In genomic region chr16:66581246-66581952, GRCh38 we compare ENCODE assay signal across 19 cellular contexts. TPM values are rescaled to one million over a fixed set of nuclear protein-coding genes. Genes with fewer than 3 reads are reported as not detected.
DNase-seq lines count a peak whose midpoint lies in the region; ATAC-seq, FAIRE-seq and TF ChIP-seq lines count a peak whose summit lies in the region.
"Had no signal": no experiment of that assay in that cellular context is flagged by ENCODE, and none has a peak within 500 bp of the region (broad histone marks: within the 10 kb centered on the region; RNA-seq: fewer than 3 reads in every experiment).

No MANE protein-coding gene starts in this region.

- no peaks in the 10 kb centered on the region for H3K79me2 ChIP-seq in astrocyte (ENCODE audit: insufficient read depth, low read length)

- H3K36me3 Mint-ChIP-seq in astrocyte (ENCODE audit: low read depth, unreplicated experiment) = no peaks in the 10 kb centered on the region
- H3K36me3 Mint-ChIP-seq: activated naive CD8-positive, alpha-beta T cell treated with anti-CD3 and anti-CD28 coated beads for 36 hours; natural killer cell treated with Interleukin-12 subunit alpha and Interleukin-12 subunit beta and Interleukin-15 and Interleukin-18, amount 100 ng/mL, for 72 hours had no signal

- peaks cover 30% of the 10 kb centered on the region for H3K27me3 Mint-ChIP-seq in astrocyte (ENCODE audit: low read depth, unreplicated experiment)

- 77 to 80% (median 80%) methylated on average over 3 of the region's 3 CpGs for WGBS in psoas muscle, 3 donors
- 77 to 89% methylated on average over 3 of the region's 3 CpGs for WGBS in testis, 2 donors

- peak overlapping the region; percentile 50 for H3K4me2 ChIP-seq in astrocyte (ENCODE audit: low read length)

- H3K27ac Mint-ChIP-seq in astrocyte (ENCODE audit: unreplicated experiment) = peak overlapping the region; percentile 81
- H3K27ac Mint-ChIP-seq: activated CD8-positive, alpha-beta T cell treated with anti-CD3 and anti-CD28 coated beads, Interleukin-2, amount 10 ng/mL, durations not matched to agents 7 days and 5 days; activated naive CD8-positive, alpha-beta T cell treated with anti-CD3 and anti-CD28 coated beads for 36 hours; activated T-cell treated with anti-CD3 and anti-CD28 coated beads, Interleukin-2, amount 50 U/mL, for 72 hours; natural killer cell treated with Interleukin-12 subunit alpha and Interleukin-12 subunit beta and Interleukin-15 and Interleukin-18, amount 100 ng/mL, for 72 hours; T-helper 17 cell had no signal

- H3K9me3 ChIP-seq in astrocyte (ENCODE audit: insufficient read depth, low read depth, low read length) (no peaks in the 10 kb centered on the region), psoas muscle (no peaks in the 10 kb centered on the region), uterus (no peaks in the 10 kb centered on the region), testis (no peaks in the 10 kb centered on the region)

- H3K4me1 ChIP-seq in astrocyte (ENCODE audit: insufficient read depth, low read length) (peaks cover 29% of the 10 kb centered on the region), psoas muscle (peaks cover 32% of the 10 kb centered on the region), uterus (no peaks in the 10 kb centered on the region), testis (peaks cover 6% of the 10 kb centered on the region)

- in situ Hi-C loops in Caki2 (cut with HindIII; ENCODE audit: low pct_unique_long_range_greater_than_20kb, low sequenced_read_pairs) = no loop called here

- ATAC-seq in psoas muscle (no peak), left colon (no peak)
- ATAC-seq: activated CD8-positive, alpha-beta T cell treated with anti-CD3 and anti-CD28 coated beads, Interleukin-2, amount 10 ng/mL, durations not matched to agents 7 days and 5 days; activated T-cell treated with anti-CD3 and anti-CD28 coated beads, Interleukin-2, amount 50 U/mL, for 72 hours; effector memory CD8-positive, alpha-beta T cell; natural killer cell treated with Interleukin-12 subunit alpha and Interleukin-12 subunit beta and Interleukin-15 and Interleukin-18, amount 100 ng/mL, for 72 hours; T-helper 17 cell had no signal

- H3K36me3 ChIP-seq in astrocyte (ENCODE audit: insufficient read depth, low read length) = no peaks in the 10 kb centered on the region
- H3K36me3 ChIP-seq in psoas muscle (ENCODE audit: insufficient read depth in 1 of 2, low read depth in 1 of 2) = no peaks in the 10 kb centered on the region
- no peaks in the 10 kb centered on the region for H3K36me3 ChIP-seq in uterus
- H3K36me3 ChIP-seq in testis (ENCODE audit: low read depth, missing control alignments) = no peaks in the 10 kb centered on the region

- H3K27me3 ChIP-seq in astrocyte (ENCODE audit: insufficient read depth, low read length) = peaks cover 17% of the 10 kb centered on the region
- peaks cover 1 to 29% (median 3%) of the 10 kb centered on the region in 3 donors for H3K27me3 ChIP-seq in psoas muscle (ENCODE audit: insufficient read depth in 3 of 3, low read length in 2 of 3)
- peaks cover 0 to 7% of the 10 kb centered on the region in 2 donors for H3K27me3 ChIP-seq in uterus
- no peaks in the 10 kb centered on the region for H3K27me3 ChIP-seq in testis

- H4K20me1 ChIP-seq in astrocyte (ENCODE audit: insufficient read depth, low read length) = no peaks in the 10 kb centered on the region

- peak overlapping the region; percentile 21 for H3K27ac ChIP-seq in astrocyte (ENCODE audit: low read depth, low read length)
- H3K27ac ChIP-seq in psoas muscle = peak overlapping the region; percentile 32
- no peak overlapping the region for H3K27ac ChIP-seq in uterus
- H3K27ac ChIP-seq in testis = no peak overlapping the region
- H3K27ac ChIP-seq: foreskin keratinocyte had no signal

- intact Hi-C loops in psoas muscle (cut with DNase I) (loop anchor here in 1 of 2 donors (10.0 kb wide), 1 partner anchor 107 kb away; no protein-coding TSS in a partner anchor), left colon (cut with DNase I, micrococcal nuclease) (no loop called here), uterus (cut with DNase I; ENCODE audit: low total_unique reads) (no loop called here), testis (cut with DNase I; ENCODE audit: low total_unique reads) (no loop called here)

- peak overlapping the region; percentile 48 for H2AFZ ChIP-seq in astrocyte (ENCODE audit: low read depth, low read length)

- no peak for FAIRE-seq in astrocyte (lab: Jason Lieb, UNC)

- peaks cover 14% of the 10 kb centered on the region for H3K4me1 Mint-ChIP-seq in astrocyte (ENCODE audit: low read depth, unreplicated experiment)

- H3K9ac ChIP-seq in astrocyte (ENCODE audit: low read length) = peak overlapping the region; percentile 7

- TF ChIP-seq CTCF in astrocyte (IDR thresholded peaks at IDR 0.05; ENCODE audit: insufficient read depth, low read depth, low read length) (no peak), psoas muscle (IDR thresholded peaks at IDR 0.05) (no peak), uterus (IDR thresholded peaks at IDR 0.05) (no peak), testis (IDR thresholded peaks at IDR 0.05) (no peak)

- H3K4me3 ChIP-seq in astrocyte (ENCODE audit: insufficient read depth, low read depth, low read length) = no peak overlapping the region
- no peak overlapping the region for H3K4me3 ChIP-seq in psoas muscle
- H3K4me3 ChIP-seq in uterus = no peak overlapping the region
- H3K4me3 ChIP-seq in testis = no peak overlapping the region

- no peak for TF ChIP-seq POLR2A in uterus (IDR thresholded peaks at IDR 0.05)
- no peak for TF ChIP-seq POLR2A in testis (IDR thresholded peaks at IDR 0.05)

- H3K4me3 Mint-ChIP-seq in astrocyte (ENCODE audit: unreplicated experiment) = no peak overlapping the region
- H3K4me3 Mint-ChIP-seq: activated CD8-positive, alpha-beta T cell treated with anti-CD3 and anti-CD28 coated beads, Interleukin-2, amount 10 ng/mL, durations not matched to agents 7 days and 5 days; activated naive CD8-positive, alpha-beta T cell treated with anti-CD3 and anti-CD28 coated beads for 36 hours; activated T-cell treated with anti-CD3 and anti-CD28 coated beads, Interleukin-2, amount 50 U/mL, for 72 hours; effector memory CD8-positive, alpha-beta T cell; natural killer cell treated with Interleukin-12 subunit alpha and Interleukin-12 subunit beta and Interleukin-15 and Interleukin-18, amount 100 ng/mL, for 72 hours; T-helper 17 cell had no signal

- no peaks in the 10 kb centered on the region for H3K9me3 Mint-ChIP-seq in astrocyte (ENCODE audit: unreplicated experiment)
- H3K9me3 Mint-ChIP-seq: activated naive CD8-positive, alpha-beta T cell treated with anti-CD3 and anti-CD28 coated beads for 36 hours; activated T-cell treated with anti-CD3 and anti-CD28 coated beads, Interleukin-2, amount 50 U/mL, for 72 hours; effector memory CD8-positive, alpha-beta T cell; natural killer cell treated with Interleukin-12 subunit alpha and Interleukin-12 subunit beta and Interleukin-15 and Interleukin-18, amount 100 ng/mL, for 72 hours had no signal

- peak; percentile 62 for DNase-seq in Caki2 (ENCODE audit: low read depth)
- DNase-seq in astrocyte (ENCODE audit: low read depth) = peak; percentile 57
- DNase-seq in fibroblast of peridontal ligament (ENCODE audit: extremely low read depth) = peak; percentile 26
- no peak for DNase-seq in psoas muscle
- no peak for DNase-seq in left colon
- no peak for DNase-seq in uterus
- DNase-seq in activated CD4-positive, alpha-beta T cell treated with anti-CD3 and anti-CD28 coated beads for 4 hours = no peak
- no peak for DNase-seq in testis
- DNase-seq: activated CD8-positive, alpha-beta T cell treated with anti-CD3 and anti-CD28 coated beads, Interleukin-2, amount 10 ng/mL, durations not matched to agents 7 days and 5 days; activated naive CD8-positive, alpha-beta T cell treated with anti-CD3 and anti-CD28 coated beads for 36 hours; activated T-cell treated with anti-CD3 and anti-CD28 coated beads, Interleukin-2, amount 50 U/mL, for 72 hours; central memory CD4-positive, alpha-beta T cell; effector memory CD8-positive, alpha-beta T cell; NCI-H187 treated with DMSO at 0.1 percent for 48 hours; NCI-H510A; SHP77; T-helper 17 cell had no signal

RNA-seq across cellular contexts. Expression of gene CMTM2, which starts 2.1 kb away (rescaled TPM):
- not detected in 2 replicates for total RNA-seq in Caki2 (2014; rRNA removed; shearing (Covaris generic); ENCODE audit: low replicate concordance)
- total RNA-seq in astrocyte = not detected in 2 replicates
- total RNA-seq in psoas muscle = not detected
- polyA plus RNA-seq in psoas muscle = under 1 TPM in 1 of 3 donors, not detected in 2; 0.17 TPM
- not detected for total RNA-seq in left colon
- 1 to 10 TPM in 1 of 4 donors, not detected in 3; 1.2 TPM for total RNA-seq in uterus
- 100 to 1,000 TPM; 307 to 454 TPM for total RNA-seq in testis
- 1,249 TPM for polyA plus RNA-seq in testis (ENCODE audit: insufficient read depth, low read depth, low replicate concordance)
- total RNA-seq: activated naive CD8-positive, alpha-beta T cell treated with anti-CD3 and anti-CD28 coated beads for 36 hours; foreskin keratinocyte had no signal
- polyA plus RNA-seq: foreskin keratinocyte had no signal

RNA-seq across cellular contexts. Expression of gene CMTM1, which starts 15.2 kb away (rescaled TPM):
- total RNA-seq in Caki2 (2014; rRNA removed; shearing (Covaris generic); ENCODE audit: low replicate concordance) = 0.52 and 1.5 TPM in 2 replicates
- total RNA-seq in astrocyte (2.7 and 6.4 TPM in 2 replicates), psoas muscle (1 to 10 TPM in 1 of 4 donors, under 1 TPM in 1, not detected in 2; 0.76 to 1.1 TPM), left colon (1 to 10 TPM; 3.4 to 4.9 TPM), uterus (1 to 10 TPM in 2 of 4 donors, not detected in 2; 5.0 to 5.3 TPM), testis (10 to 100 TPM; 24.0 to 47.5 TPM)
- polyA plus RNA-seq in psoas muscle (under 1 TPM in 2 of 3 donors, not detected in 1; 0.04 to 0.25 TPM), testis (ENCODE audit: insufficient read depth, low read depth, low replicate concordance) (103 TPM)

RNA-seq across cellular contexts. Expression of gene CMTM3, which starts 23.1 kb away (rescaled TPM):
- 46.9 and 68.3 TPM in 2 replicates for total RNA-seq in Caki2 (2014; rRNA removed; shearing (Covaris generic); ENCODE audit: low replicate concordance)
- 62.0 and 62.4 TPM in 2 replicates for total RNA-seq in astrocyte
- 1 to 10 TPM; 3.9 to 7.6 (median 5.2) TPM for total RNA-seq in psoas muscle
- 1 to 10 TPM; 2.6 to 5.9 (median 3.5) TPM for polyA plus RNA-seq in psoas muscle
- 1 to 10 TPM; 3.4 to 6.7 TPM for total RNA-seq in left colon
- 10 to 100 TPM; 42.6 to 67.9 (median 56.2) TPM for total RNA-seq in uterus
- total RNA-seq in testis = 100 to 1,000 TPM; 137 to 182 TPM
- 149 TPM for polyA plus RNA-seq in testis (ENCODE audit: insufficient read depth, low read depth, low replicate concordance)

RNA-seq across cellular contexts. Expression of gene CKLF, which starts 29.0 kb away (rescaled TPM):
- 128 and 135 TPM in 2 replicates for total RNA-seq in Caki2 (2014; rRNA removed; shearing (Covaris generic); ENCODE audit: low replicate concordance)
- 24.5 and 27.9 TPM in 2 replicates for total RNA-seq in astrocyte
- 1 to 10 TPM; 4.1 to 8.7 (median 6.4) TPM for total RNA-seq in psoas muscle
- polyA plus RNA-seq in psoas muscle = 10 to 100 TPM in 2 of 3 donors, 1 to 10 TPM in 1; 5.4 to 21.1 (median 14.8) TPM
- 10 to 100 TPM; 27.5 to 31.8 TPM for total RNA-seq in left colon
- 100 to 1,000 TPM in 1 of 4 donors, 10 to 100 TPM in 3; 31.3 to 118 (median 68.6) TPM for total RNA-seq in uterus
- total RNA-seq in testis = 10 to 100 TPM; 49.5 to 71.5 TPM
- polyA plus RNA-seq in testis (ENCODE audit: insufficient read depth, low read depth, low replicate concordance) = 128 TPM

RNA-seq across cellular contexts. Expression of gene TK2, which starts 31.5 kb away (rescaled TPM):
- total RNA-seq in Caki2 (2014; rRNA removed; shearing (Covaris generic); ENCODE audit: low replicate concordance) = 18.2 and 20.6 TPM in 2 replicates
- total RNA-seq in astrocyte (12.4 and 16.5 TPM in 2 replicates), psoas muscle (10 to 100 TPM; 10.0 to 14.7 (median 12.2) TPM), left colon (10 to 100 TPM; 14.5 to 19.2 TPM), uterus (10 to 100 TPM; 13.6 to 52.6 (median 39.2) TPM), testis (10 to 100 TPM; 51.7 to 66.8 TPM)
- polyA plus RNA-seq in psoas muscle (1 to 10 TPM; 4.0 to 9.2 (median 7.4) TPM), testis (ENCODE audit: insufficient read depth, low read depth, low replicate concordance) (73.4 TPM)

Comparison
In these comparisons a context has a peak if more than half of its experiments do, and no peak if none do; other contexts are left out.
1. DNase-seq: peak in Caki2 (single experiment), astrocyte (single experiment) and fibroblast of peridontal ligament (single experiment); none in psoas muscle (0 of 2), left colon (0 of 2), uterus (0 of 2), activated CD4-positive, alpha-beta T cell treated with anti-CD3 and anti-CD28 coated beads for 4 hours (0 of 2) and testis (single experiment).
2. H3K27ac ChIP-seq: peak in astrocyte (single experiment) and psoas muscle (single experiment); none in uterus (0 of 2) and testis (0 of 2).
3. RNA of gene CMTM2, which starts 2.1 kb away (total RNA-seq): 307 to 454 TPM in testis; not detected in psoas muscle, not detected in left colon, 1.2 TPM in uterus, not detected in Caki2 and not detected in astrocyte; every median in the first group is over 100 times any median in the second.